ENCODE assay signal across 8 cellular contexts in genomic region chr14:23286020-23286903, GRCh38. TPM values are rescaled to one million over a fixed set of nuclear protein-coding genes. Genes with fewer than 3 reads are reported as not detected.
DNase-seq lines count a peak whose midpoint lies in the region; ATAC-seq and TF ChIP-seq lines count a peak whose summit lies in the region.

Gene HOMEZ (minus strand): TSS chr14:23286132. CDS start chr14:23285952, 180 bp downstream.

- TF ChIP-seq CTCF in right atrium auricular region (IDR thresholded peaks at IDR 0.05) = no peak

- H3K27me3 ChIP-seq in right atrium auricular region = no peaks in the 10 kb centered on the region
- H3K27me3 ChIP-seq in aorta (ENCODE audit: control insufficient read depth in 1 of 2, insufficient read depth in 2 of 2, low read length in 1 of 2) = no peaks in the 10 kb centered on the region

- H3K27ac Mint-ChIP-seq in T-helper 17 cell = peak within 1 kb of the TSS; percentile 91

- no peaks in the 10 kb centered on the region for H3K36me3 Mint-ChIP-seq in T-helper 17 cell (ENCODE audit: low read depth)

- H3K4me3 Mint-ChIP-seq in T-helper 17 cell = peak within 1 kb of the TSS; percentile 96

- intact Hi-C loops in aorta (cut with DNase I) = loop anchor here in 1 of 2 donors (1.0 kb wide), 1 partner anchor 34 kb away; no protein-coding TSS in a partner anchor

- peak within 1 kb of the TSS; percentile 85 to 98 for H3K4me3 ChIP-seq in right atrium auricular region
- peak within 1 kb of the TSS; percentile 70 to 79 for H3K4me3 ChIP-seq in aorta (ENCODE audit: low read length in 2 of 2)

- no peaks in the 10 kb centered on the region for H3K27me3 Mint-ChIP-seq in T-helper 17 cell

- H3K9me3 ChIP-seq in T-helper 17 cell (ENCODE audit: control insufficient read depth, low read length, poor library complexity, severe bottlenecking) (no peaks in the 10 kb centered on the region), right atrium auricular region (no peaks in the 10 kb centered on the region), aorta (ENCODE audit: control insufficient read depth, low read length) (no peaks in the 10 kb centered on the region)

- peak; percentile 96 for ATAC-seq in HG02885 (IDR thresholded peaks at IDR 0.05; ENCODE audit: poor library complexity, unreplicated experiment)
- peak; percentile 98 for ATAC-seq in T-helper 17 cell
- peak; percentile 100 for ATAC-seq in aorta (ENCODE audit: low FRiP score)

- peak; percentile 82 for TF ChIP-seq POLR2A in GM15510 (IDR thresholded peaks at IDR 0.05; ENCODE audit: borderline replicate concordance, extremely low read depth, insufficient read length)

- H3K36me3 ChIP-seq in right atrium auricular region (no peaks in the 10 kb centered on the region), aorta (ENCODE audit: control insufficient read depth in 1 of 2, insufficient read depth in 2 of 2, low read length in 1 of 2) (no peaks in the 10 kb centered on the region)

- H3K27ac ChIP-seq in angular gyrus (ENCODE audit: low read depth, low read length) = peak within 1 kb of the TSS; percentile 94
- peak within 1 kb of the TSS; percentile 96 to 99 for H3K27ac ChIP-seq in right atrium auricular region
- peak within 1 kb of the TSS; percentile 65 to 77 for H3K27ac ChIP-seq in aorta (ENCODE audit: low read depth in 1 of 2, low read length in 2 of 2)

- WGBS in aorta, 2 donors = 1% methylated on average over 44 to 53 of the region's 53 CpGs

- H3K4me1 ChIP-seq in right atrium auricular region (peaks cover 0 to 28% of the 10 kb centered on the region in 2 donors), aorta (ENCODE audit: control insufficient read depth in 1 of 2, insufficient read depth in 2 of 2, low read length in 2 of 2) (no peaks in the 10 kb centered on the region)

- DNase-seq in NCI-H1694 treated with DMSO at 0.1 percent for 48 hours (lab: John Stamatoyannopoulos, UW) (peak; percentile 98), T-helper 17 cell (peak; percentile 92 to 96 (median 95)), right atrium auricular region (ENCODE audit: low spot score) (peak; percentile 100), putamen (ENCODE audit: low spot score) (peak; percentile 98), aorta (peak; percentile 100)

- peaks cover 17% of the 10 kb centered on the region for H3K4me1 Mint-ChIP-seq in T-helper 17 cell

RNA-seq across cellular contexts. Expression of gene HOMEZ, which starts in this region (rescaled TPM):
- total RNA-seq in T-helper 17 cell (1 to 10 TPM; 4.6 to 5.7 TPM), right atrium auricular region (10 to 100 TPM in 1 of 2 donors, 1 to 10 TPM in 1; 8.5 to 10.1 TPM), aorta (10 to 100 TPM in 1 of 2 donors, 1 to 10 TPM in 1; 5.8 to 10.6 TPM)
- polyA plus RNA-seq in aorta = 1 to 10 TPM; 1.9 to 2.9 TPM

Comparison
In these comparisons a context has a peak if more than half of its experiments do, and no peak if none do; other contexts are left out.
1. Peak in every context shown above with its lines: DNase-seq, ATAC-seq, H3K4me3 ChIP-seq and H3K27ac ChIP-seq.